In genomic region chr19:38683393-38684077, GRCh38 we compare ENCODE assay signal across 8 cellular contexts. TPM values are rescaled to one million over a fixed set of nuclear protein-coding genes. Genes with fewer than 3 reads are reported as not detected.
DNase-seq lines count a peak whose midpoint lies in the region; ATAC-seq and TF ChIP-seq lines count a peak whose summit lies in the region.

No MANE protein-coding gene starts in this region.

- DNase-seq in AG08395 (ENCODE audit: low spot score) (peak; percentile 87), HL-60 (ENCODE audit: low read depth in 1 of 2, low spot score in 1 of 2) (peak in 1 of 2 experiments; percentile 78), SK-N-MC (ENCODE audit: low read depth, low spot score) (no peak), ascending aorta (ENCODE audit: low spot score in 2 of 2) (peak in 1 of 2 donors; percentile 92), hepatocyte (ENCODE audit: low spot score) (peak; percentile 93), gastrocnemius medialis (peak; percentile 48 to 84), hippocampal formation (lab: John Stamatoyannopoulos, UW) (no peak)

- H4K20me1 ChIP-seq in hepatocyte (ENCODE audit: insufficient read depth, poor library complexity, severe bottlenecking): no peaks in the 10 kb centered on the region

- WGBS in hepatocyte (ENCODE audit: low lambda C conversion rate, missing lambda C conversion rate): 30% methylated on average over 10 of the region's 10 CpGs

- no peak overlapping the region for H2AFZ ChIP-seq in hepatocyte

- H3K4me3 ChIP-seq in HL-60 (replicated peaks; ENCODE audit: insufficient read depth, low read length) (no peak overlapping the region), SK-N-MC (no peak overlapping the region), ascending aorta (peak overlapping the region in 1 of 2 donors; percentile 23), hepatocyte (no peak overlapping the region), gastrocnemius medialis (peak overlapping the region in 2 of 4 donors; percentile 24 to 27)

- peak; percentile 38 to 45 for ATAC-seq in gastrocnemius medialis
- ATAC-seq in HG03196 (IDR thresholded peaks at IDR 0.05; ENCODE audit: unreplicated experiment): no peak

- H3K36me3 ChIP-seq in SK-N-MC (ENCODE audit: insufficient read depth, low read length) (peaks cover 9% of the 10 kb centered on the region), ascending aorta (no peaks in the 10 kb centered on the region), hepatocyte (replicated peaks; ENCODE audit: insufficient read depth, low read depth) (no peaks in the 10 kb centered on the region), gastrocnemius medialis (no peaks in the 10 kb centered on the region)

- intact Hi-C loops in ascending aorta (cut with DNase I): loop anchor here (2.0 kb wide), 2 partner anchors 13 to 25 kb away; no protein-coding TSS in a partner anchor
- intact Hi-C loops in gastrocnemius medialis (cut with DNase I; ENCODE audit: low total_unique reads): loop anchor here (1.0 to 2.0 kb wide), 2 partner anchors 25 to 32 kb away; no protein-coding TSS in a partner anchor

- no peak for TF ChIP-seq CTCF in HL-60 (IDR thresholded peaks at IDR 0.05; ENCODE audit: insufficient read depth, low read length)
- no peak for TF ChIP-seq CTCF in ascending aorta (IDR thresholded peaks at IDR 0.05)
- TF ChIP-seq CTCF in hepatocyte (IDR thresholded peaks at IDR 0.05; ENCODE audit: poor library complexity): no peak
- TF ChIP-seq CTCF in gastrocnemius medialis (IDR thresholded peaks at IDR 0.05 in 4 of 5, conservative IDR thresholded peaks at IDR 0.05 in 1 of 5): no peak

- H3K4me2 ChIP-seq in hepatocyte: peak overlapping the region; percentile 50

- H3K27ac ChIP-seq in HL-60 (replicated peaks): peak overlapping the region; percentile 71
- H3K27ac ChIP-seq in SK-N-MC: peak overlapping the region; percentile 65
- H3K27ac ChIP-seq in ascending aorta: peak overlapping the region; percentile 95 to 96
- peak overlapping the region; percentile 97 for H3K27ac ChIP-seq in hepatocyte
- peak overlapping the region; percentile 89 to 98 (median 96) for H3K27ac ChIP-seq in gastrocnemius medialis

- no peaks in the 10 kb centered on the region for H3K9me2 ChIP-seq in hepatocyte (replicated peaks; ENCODE audit: insufficient read depth)

- in situ Hi-C loops in gastrocnemius medialis (cut with MboI; ENCODE audit: low sequenced_read_pairs in 4 of 4): no loop called here

- peaks cover 80% of the 10 kb centered on the region for H3K79me2 ChIP-seq in hepatocyte

- peaks cover 43 to 91% of the 10 kb centered on the region in 2 donors for H3K4me1 ChIP-seq in ascending aorta
- peaks cover 69% of the 10 kb centered on the region for H3K4me1 ChIP-seq in hepatocyte (ENCODE audit: insufficient read depth)
- peaks cover 89 to 94% of the 10 kb centered on the region in 2 donors for H3K4me1 ChIP-seq in gastrocnemius medialis

- no peak for TF ChIP-seq POLR2A in gastrocnemius medialis (IDR thresholded peaks at IDR 0.05)

- H3K9me3 ChIP-seq in SK-N-MC (ENCODE audit: low read depth, low read length) (no peaks in the 10 kb centered on the region), ascending aorta (no peaks in the 10 kb centered on the region), hepatocyte (ENCODE audit: low read depth) (no peaks in the 10 kb centered on the region), gastrocnemius medialis (no peaks in the 10 kb centered on the region)

- no peaks in the 10 kb centered on the region for H3K27me3 ChIP-seq in HL-60 (ENCODE audit: insufficient read depth, poor library complexity, severe bottlenecking)
- H3K27me3 ChIP-seq in ascending aorta: no peaks in the 10 kb centered on the region
- H3K27me3 ChIP-seq in hepatocyte: no peaks in the 10 kb centered on the region
- H3K27me3 ChIP-seq in gastrocnemius medialis: no peaks in the 10 kb centered on the region

- no peak overlapping the region for H3K9ac ChIP-seq in SK-N-MC (ENCODE audit: insufficient read length)

RNA-seq across cellular contexts. Expression of gene ACTN4, which starts 36.1 kb away (rescaled TPM):
- total RNA-seq in ascending aorta (1,036 TPM), hepatocyte (278 and 321 TPM in 2 replicates), gastrocnemius medialis (10 to 100 TPM; 32.0 to 85.3 (median 63.9) TPM)
- polyA plus RNA-seq in hepatocyte: 54.4 and 59.3 TPM in 2 replicates

Comparison
In these comparisons a context has a peak if more than half of its experiments do, and no peak if none do; other contexts are left out.
1. DNase-seq: peak in AG08395 (single experiment), hepatocyte (single experiment) and gastrocnemius medialis (2 of 2); none in SK-N-MC (single experiment) and hippocampal formation (0 of 2).
2. Peak in every context shown above with its lines, with median percentiles within 50 percentile points of each other: H3K27ac ChIP-seq.